Comparison of ENCODE assay signal across 28 cellular contexts in genomic region chr13:79919109-79919508, GRCh38.
"Had no signal": no experiment of that assay in that cellular context is flagged by ENCODE, and none has a peak within 500 bp of the region (broad histone marks: within the 10 kb centered on the region; RNA-seq: fewer than 3 reads in every experiment).

No MANE protein-coding gene starts in this region.

- H3K9me3 ChIP-seq: colonic mucosa, lower lobe of right lung, sigmoid colon, vagina had no signal

- H3K27me3 ChIP-seq: breast epithelium, colonic mucosa, dorsolateral prefrontal cortex, gastroesophageal sphincter, heart left ventricle, sigmoid colon, spleen, vagina had no signal

- DNase-seq: activated CD4-positive, alpha-beta memory T cell treated with anti-CD3 and anti-CD28 coated beads for 36 hours; activated CD4-positive, alpha-beta T cell treated with anti-CD3 and anti-CD28 coated beads for 4 hours; activated CD4-positive, CD25-positive, alpha-beta regulatory T cell; activated effector memory CD4-positive, alpha-beta T cell treated with Interleukin-2 at 50 U/mL for 16 hours; activated naive CD4-positive, alpha-beta T cell treated with anti-CD3 and anti-CD28 coated beads for 36 hours; activated naive CD8-positive, alpha-beta T cell treated with anti-CD3 and anti-CD28 coated beads, Interleukin-2, amount 10 ng/mL, durations not matched to agents 7 days and 5 days; activated T-cell treated with anti-CD3 and anti-CD28 coated beads, Interleukin-2, amount 50 U/mL, for 48 hours; amniotic stem cell; colonic mucosa; dorsolateral prefrontal cortex; effector memory CD8-positive, alpha-beta T cell; heart left ventricle; islet precursor cell; left colon; lower lobe of right lung; natural killer cell; nucleus accumbens; sigmoid colon; spleen; stimulated activated CD4-positive, alpha-beta T cell treated with anti-CD3 and anti-CD28 coated beads, Interleukin-4, amount 100 ng/mL, for 1 hour; stimulated activated naive CD4-positive, alpha-beta T cell treated with Interleukin-2 at 50 U/mL for 16 hours; T-helper 17 cell had no signal

- H3K27ac ChIP-seq: breast epithelium, colonic mucosa, gastroesophageal sphincter, lower lobe of right lung, parathyroid adenoma, sigmoid colon, spleen, thoracic aorta, vagina had no signal

- H3K4me1 Mint-ChIP-seq: activated naive CD8-positive, alpha-beta T cell treated with anti-CD3 and anti-CD28 coated beads, Interleukin-2, amount 10 ng/mL, durations not matched to agents 7 days and 5 days; natural killer cell; T-helper 17 cell had no signal

- H3K27ac Mint-ChIP-seq: activated CD4-positive, alpha-beta memory T cell treated with anti-CD3 and anti-CD28 coated beads for 36 hours; activated naive CD4-positive, alpha-beta T cell treated with anti-CD3 and anti-CD28 coated beads for 36 hours; activated naive CD8-positive, alpha-beta T cell treated with anti-CD3 and anti-CD28 coated beads, Interleukin-2, amount 10 ng/mL, durations not matched to agents 7 days and 5 days; effector memory CD8-positive, alpha-beta T cell; natural killer cell; T-helper 17 cell; type B pancreatic cell had no signal

- H3K36me3 ChIP-seq: breast epithelium, colonic mucosa, gastroesophageal sphincter, heart left ventricle, lower lobe of right lung, sigmoid colon, spleen, thoracic aorta, vagina had no signal

- H3K4me3 Mint-ChIP-seq: activated CD4-positive, alpha-beta memory T cell treated with anti-CD3 and anti-CD28 coated beads for 36 hours; activated naive CD4-positive, alpha-beta T cell treated with anti-CD3 and anti-CD28 coated beads for 36 hours; activated naive CD8-positive, alpha-beta T cell treated with anti-CD3 and anti-CD28 coated beads, Interleukin-2, amount 10 ng/mL, durations not matched to agents 7 days and 5 days; effector memory CD8-positive, alpha-beta T cell; natural killer cell; T-helper 17 cell; type B pancreatic cell had no signal

- H3K27me3 Mint-ChIP-seq: activated CD4-positive, alpha-beta memory T cell treated with anti-CD3 and anti-CD28 coated beads for 36 hours; effector memory CD8-positive, alpha-beta T cell; T-helper 17 cell; type B pancreatic cell had no signal

- ATAC-seq: effector memory CD8-positive, alpha-beta T cell; gastroesophageal sphincter; left colon; lower lobe of right lung; natural killer cell; T-helper 17 cell had no signal

- H3K4me3 ChIP-seq: breast epithelium, colonic mucosa, dorsolateral prefrontal cortex, gastroesophageal sphincter, heart left ventricle, lower lobe of right lung, sigmoid colon, spleen, thoracic aorta, vagina had no signal

- H3K4me1 ChIP-seq: breast epithelium, colonic mucosa, gastroesophageal sphincter, lower lobe of right lung, parathyroid adenoma, sigmoid colon, vagina had no signal

- H3K36me3 Mint-ChIP-seq: activated CD4-positive, alpha-beta memory T cell treated with anti-CD3 and anti-CD28 coated beads for 36 hours; activated naive CD8-positive, alpha-beta T cell treated with anti-CD3 and anti-CD28 coated beads, Interleukin-2, amount 10 ng/mL, durations not matched to agents 7 days and 5 days; type B pancreatic cell had no signal
